In genomic region chr16:48128769-48129168, GRCh38 we compare ENCODE assay signal across 23 cellular contexts. TPM values are rescaled to one million over a fixed set of nuclear protein-coding genes. Genes with fewer than 3 reads are reported as not detected.
DNase-seq lines count a peak whose midpoint lies in the region; ATAC-seq and TF ChIP-seq lines count a peak whose summit lies in the region.
"Had no signal": no experiment of that assay in that cellular context is flagged by ENCODE, and none has a peak within 500 bp of the region (broad histone marks: within the 10 kb centered on the region; RNA-seq: fewer than 3 reads in every experiment).

No MANE protein-coding gene starts in this region.

- peak overlapping the region; percentile 55 for H3K14ac ChIP-seq in IMR-90 (replicated peaks; ENCODE audit: low read depth, low read length)

- H4K20me1 ChIP-seq in IMR-90 (ENCODE audit: insufficient read depth, low read length) = no peaks in the 10 kb centered on the region
- H4K20me1 ChIP-seq: BLaER1 treated with 17β-estradiol and CSF1 and Interleukin-3, amounts not matched to agents 10 nM and 100 nM had no signal

- no peak overlapping the region for H3K4me3 ChIP-seq in IMR-90 (ENCODE audit: insufficient read depth, low read depth, low read length)
- H3K4me3 ChIP-seq in Panc1 (ENCODE audit: low read depth in 2 of 2, low read length in 2 of 2) = no peak overlapping the region
- no peak overlapping the region for H3K4me3 ChIP-seq in psoas muscle
- no peak overlapping the region for H3K4me3 ChIP-seq in spleen
- H3K4me3 ChIP-seq in ascending aorta = no peak overlapping the region
- H3K4me3 ChIP-seq: BLaER1 treated with 17β-estradiol and CSF1 and Interleukin-3, amounts not matched to agents 10 nM and 100 nM; GM23248; HAP-1 had no signal

- no peak overlapping the region for H4K5ac ChIP-seq in IMR-90 (ENCODE audit: low read depth, low read length)

- in situ Hi-C loops in IMR-90 (cut with MboI; ENCODE audit: low sequenced_read_pairs) = no loop called here
- in situ Hi-C loops in Panc1 (cut with HindIII; ENCODE audit: low pct_unique_long_range_greater_than_20kb, low sequenced_read_pairs) = no loop called here

- H3K4me1 ChIP-seq in IMR-90 (ENCODE audit: control insufficient read depth, insufficient read depth, low read length) = peaks cover 23% of the 10 kb centered on the region
- H3K4me1 ChIP-seq in Panc1 (ENCODE audit: control insufficient read depth, insufficient read depth, low read length) = peaks cover 18% of the 10 kb centered on the region
- H3K4me1 ChIP-seq in psoas muscle = peaks cover 33% of the 10 kb centered on the region
- no peaks in the 10 kb centered on the region for H3K4me1 ChIP-seq in spleen
- no peaks in the 10 kb centered on the region for H3K4me1 ChIP-seq in ascending aorta
- H3K4me1 ChIP-seq: HAP-1 had no signal

- H3K9ac ChIP-seq in IMR-90 (ENCODE audit: low read depth, low read length) = no peak overlapping the region
- H3K9ac ChIP-seq: BLaER1 treated with 17β-estradiol and CSF1 and Interleukin-3, amounts not matched to agents 10 nM and 100 nM; GM23248 had no signal

- peak overlapping the region; percentile 82 for H2BK120ac ChIP-seq in IMR-90 (ENCODE audit: low read depth, low read length)

- POLR2A ChIA-PET in IMR-90 (lab: Charles Lee; ENCODE audit: unreplicated experiment) (no interaction called here), Panc1 (lab: Charles Lee) (interaction anchor here (0.6 kb wide), 1 partner anchor 68 kb away, joined by 12 read pairs; no protein-coding TSS in a partner anchor)

- intact Hi-C loops in IMR-90 (cut with micrococcal nuclease) = loop anchor here (10.0 kb wide), 1 partner anchor 394 kb away; no protein-coding TSS in a partner anchor
- intact Hi-C loops in Panc1 (cut with micrococcal nuclease; ENCODE audit: unreplicated experiment) = no loop called here
- intact Hi-C loops in psoas muscle (cut with DNase I) = no loop called here
- intact Hi-C loops in spleen (cut with DNase I; ENCODE audit: low total_unique reads) = no loop called here
- intact Hi-C loops in ascending aorta (cut with DNase I) = no loop called here

- H3K56ac ChIP-seq in IMR-90 (ENCODE audit: extremely low read depth, insufficient read depth, low read length) = no peak overlapping the region

- H2BK20ac ChIP-seq in IMR-90 (ENCODE audit: low read depth, low read length) = peak overlapping the region; percentile 75

- dilution Hi-C loops in IMR-90 (cut with HindIII; ENCODE audit: low sequenced_read_pairs, unreplicated experiment) = no loop called here

- no peak for TF ChIP-seq POLR2A in IMR-90 (IDR thresholded peaks at IDR 0.05; ENCODE audit: low read depth, low read length)
- TF ChIP-seq POLR2A in spleen (IDR thresholded peaks at IDR 0.05) = no peak

- no peak overlapping the region for H3K18ac ChIP-seq in IMR-90 (ENCODE audit: low read depth, low read length)

- peak overlapping the region; percentile 89 for H2AK5ac ChIP-seq in IMR-90 (ENCODE audit: low read depth, low read length)

- no peak overlapping the region for H3K4me2 ChIP-seq in IMR-90 (ENCODE audit: low read depth, low read length)

- peak overlapping the region; percentile 62 for H3K4ac ChIP-seq in IMR-90 (ENCODE audit: low read depth, low read length)

- CTCF ChIA-PET in IMR-90 (lab: Yijun Ruan, JAX) = no interaction called here
- CTCF ChIA-PET in Panc1 (lab: Charles Lee) = no interaction called here

- peaks cover 31% of the 10 kb centered on the region for H3K9me1 ChIP-seq in IMR-90 (ENCODE audit: insufficient read depth, low read length)

- H3K9me3 ChIP-seq in IMR-90 (ENCODE audit: control insufficient read depth, insufficient read depth, low read length) (no peaks in the 10 kb centered on the region), Panc1 (ENCODE audit: control insufficient read depth, insufficient read depth, low read depth, low read length) (no peaks in the 10 kb centered on the region), psoas muscle (no peaks in the 10 kb centered on the region), spleen (no peaks in the 10 kb centered on the region), ascending aorta (no peaks in the 10 kb centered on the region)
- H3K9me3 ChIP-seq: BLaER1 treated with 17β-estradiol and CSF1 and Interleukin-3, amounts not matched to agents 10 nM and 100 nM; HAP-1 had no signal

- H3K27ac ChIP-seq in IMR-90 (ENCODE audit: insufficient read depth, low read length) = no peak overlapping the region
- peak overlapping the region; percentile 71 for H3K27ac ChIP-seq in Panc1 (ENCODE audit: low read length)
- H3K27ac ChIP-seq in psoas muscle = peak overlapping the region; percentile 81
- H3K27ac ChIP-seq in spleen = no peak overlapping the region
- no peak overlapping the region for H3K27ac ChIP-seq in caudate nucleus (ENCODE audit: low read depth, low read length)
- no peak overlapping the region for H3K27ac ChIP-seq in ascending aorta
- H3K27ac ChIP-seq: BLaER1 treated with 17β-estradiol and CSF1 and Interleukin-3, amounts not matched to agents 10 nM and 100 nM; GM23248 had no signal

- no peak for DNase-seq in IMR-90
- no peak for DNase-seq in Panc1 (ENCODE audit: low read depth, low spot score)
- DNase-seq in fibroblast of peridontal ligament (ENCODE audit: extremely low read depth) = peak; percentile 30
- no peak for DNase-seq in psoas muscle
- no peak for DNase-seq in spleen
- DNase-seq in caudate nucleus (lab: John Stamatoyannopoulos, UW) = no peak
- no peak for DNase-seq in ascending aorta (ENCODE audit: low spot score in 2 of 2)
- DNase-seq: CD8-positive, alpha-beta T cell; GM23248; KG1; MV-4-11; NCI-H1105 treated with DMSO at 0.1 percent for 48 hours; NCI-H2081; NCI-H2171; NCI-H345; NCI-H524; NCI-H774; Right ventricle myocardium superior had no signal

- ATAC-seq in IMR-90 (ENCODE audit: low read depth) = no peak
- ATAC-seq in Panc1 = no peak
- peak in 3 of 4 donors; percentile 70 to 84 (median 77) for ATAC-seq in psoas muscle
- ATAC-seq: CD8-positive, alpha-beta T cell had no signal

- H2AK9ac ChIP-seq in IMR-90 (replicated peaks; ENCODE audit: low read depth, low read length, poor library complexity) = no peak overlapping the region

- 100% methylated on average over 1 of the region's 2 CpGs; no CpG with 5 or more reads in 1 of the 2 experiments for WGBS in IMR-90 (ENCODE audit: extremely low coverage in 2 of 2, insufficient read length in 1 of 2), 2 experiments
- WGBS in psoas muscle, 3 donors = 28 to 48% (median 32%) methylated on average over 2 of the region's 2 CpGs
- 69 to 88% (median 75%) methylated on average over 2 of the region's 2 CpGs for WGBS in spleen, 5 donors

- peak overlapping the region; percentile 92; the same call in 1 of the 3 replicates for H2BK15ac ChIP-seq in IMR-90 (ENCODE audit: low read depth, low read length)

- no peak for TF ChIP-seq CTCF in IMR-90 (conservative IDR thresholded peaks at IDR 0.05; ENCODE audit: low read depth, low read length)
- no peak for TF ChIP-seq CTCF in Panc1 (IDR thresholded peaks at IDR 0.05)
- TF ChIP-seq CTCF in psoas muscle (IDR thresholded peaks at IDR 0.05) = no peak
- no peak for TF ChIP-seq CTCF in spleen (IDR thresholded peaks at IDR 0.05 in 8 of 11, conservative IDR thresholded peaks at IDR 0.05 in 3 of 11)
- no peak for TF ChIP-seq CTCF in ascending aorta (IDR thresholded peaks at IDR 0.05)

- no peak for TF ChIP-seq RAD21 in IMR-90 (IDR thresholded peaks at IDR 0.05; ENCODE audit: low read length)

- no peaks in the 10 kb centered on the region for H3K79me1 ChIP-seq in IMR-90 (ENCODE audit: low read depth in 1 of 2, low read length in 2 of 2)

- H4K91ac ChIP-seq in IMR-90 (ENCODE audit: insufficient read depth, low read depth, low read length) = peak overlapping the region; percentile 6; the same call in 1 of the 2 replicates

- H3K23ac ChIP-seq in IMR-90 (ENCODE audit: low read depth, low read length) = no peak overlapping the region

- H2BK5ac ChIP-seq in IMR-90 (ENCODE audit: low read depth, low read length, poor library complexity, severe bottlenecking) = no peak overlapping the region

- H2AFZ ChIP-seq in IMR-90 (replicated peaks; ENCODE audit: low read length, poor library complexity) = peak overlapping the region; percentile 28
- H2AFZ ChIP-seq: GM23248 had no signal

- no peak overlapping the region; a peak in 1 of 4 replicates for H4K8ac ChIP-seq in IMR-90 (ENCODE audit: low read depth in 2 of 2, low read length in 2 of 2)

- H3K27me3 ChIP-seq in IMR-90 (ENCODE audit: control insufficient read depth, insufficient read depth, low read length) = no peaks in the 10 kb centered on the region
- no peaks in the 10 kb centered on the region for H3K27me3 ChIP-seq in Panc1 (ENCODE audit: control insufficient read depth, insufficient read depth, low read length)
- no peaks in the 10 kb centered on the region for H3K27me3 ChIP-seq in psoas muscle (ENCODE audit: insufficient read depth in 3 of 3, low read length in 2 of 3)
- peaks cover 0 to 1% (median 0%) of the 10 kb centered on the region in 7 donors for H3K27me3 ChIP-seq in spleen (replicated peaks in 1 of 7)
- H3K27me3 ChIP-seq in ascending aorta = no peaks in the 10 kb centered on the region
- H3K27me3 ChIP-seq: BLaER1 treated with 17β-estradiol and CSF1 and Interleukin-3, amounts not matched to agents 10 nM and 100 nM had no signal

- no TSS peak for BruUV-seq in IMR-90 (replicated peaks; lab: Mats Ljungman, UMichigan)
- BruUV-seq in Panc1 (replicated peaks; lab: Mats Ljungman, UMichigan) = no TSS peak

- H3K36me3 ChIP-seq in IMR-90 (ENCODE audit: control insufficient read depth, insufficient read depth, low read length) (no peaks in the 10 kb centered on the region), Panc1 (ENCODE audit: control insufficient read depth, insufficient read depth, low read length) (no peaks in the 10 kb centered on the region), psoas muscle (ENCODE audit: insufficient read depth in 1 of 2, low read depth in 1 of 2) (no peaks in the 10 kb centered on the region), spleen (no peaks in the 10 kb centered on the region), ascending aorta (no peaks in the 10 kb centered on the region)
- H3K36me3 ChIP-seq: BLaER1 treated with 17β-estradiol and CSF1 and Interleukin-3, amounts not matched to agents 10 nM and 100 nM; HAP-1 had no signal

TF ChIP-seq in IMR-90, 13 proteins besides CTCF, POLR2A, EP300 and RAD21 (continues in another document):
- TF ChIP-seq BHLHE40 (IDR thresholded peaks at IDR 0.05; ENCODE audit: low read depth, low read length) (no peak), MXI1 (IDR thresholded peaks at IDR 0.05; ENCODE audit: borderline replicate concordance, low read depth, low read length) (no peak), SMC3 (IDR thresholded peaks at IDR 0.05; ENCODE audit: low read depth, low read length) (no peak)

RNA-seq across cellular contexts. Expression of gene ABCC12, which starts 27.0 kb away (rescaled TPM):
- total RNA-seq in IMR-90 (2012; rRNA removed) = under 0.01 TPM in 2 replicates
- polyA plus RNA-seq in IMR-90 (2012; rRNA removed) = not detected in 2 replicates
- not detected in 2 replicates for polyA plus RNA-seq in IMR-90 (2012; cell fraction: cytosol; rRNA removed)
- polyA plus RNA-seq in IMR-90 (2012; cell fraction: nucleus; rRNA removed; ENCODE audit: low replicate concordance) = 0.03 and 0.05 TPM in 2 replicates
- total RNA-seq in Panc1 (2021; ENCODE audit: unreplicated experiment) = not detected
- polyA plus RNA-seq in Panc1 (2012; ENCODE audit: insufficient read length) = not detected
- total RNA-seq in psoas muscle = under 1 TPM; 0.23 to 0.94 (median 0.46) TPM
- polyA plus RNA-seq in psoas muscle = under 1 TPM; 0.07 to 0.51 (median 0.10) TPM
- not detected for total RNA-seq in spleen
- not detected for polyA plus RNA-seq in spleen
- total RNA-seq in ascending aorta = not detected
- total RNA-seq: CD8-positive, alpha-beta T cell; G401; GM23248; HT-29; Right ventricle myocardium superior; SK-MEL-5 had no signal
- polyA plus RNA-seq: GM23248 had no signal

Comparison
In these comparisons a context has a peak if more than half of its experiments do, and no peak if none do; other contexts are left out.
1. ATAC-seq: peak in psoas muscle (3 of 4); none in IMR-90 (single experiment) and Panc1 (single experiment).
2. H3K27ac ChIP-seq: peak in Panc1 (single experiment) and psoas muscle (single experiment); none in IMR-90 (single experiment), spleen (0 of 8), caudate nucleus (single experiment) and ascending aorta (0 of 2).